12 cellular contexts compared by ENCODE assay signal in the genomic region with DNA sequence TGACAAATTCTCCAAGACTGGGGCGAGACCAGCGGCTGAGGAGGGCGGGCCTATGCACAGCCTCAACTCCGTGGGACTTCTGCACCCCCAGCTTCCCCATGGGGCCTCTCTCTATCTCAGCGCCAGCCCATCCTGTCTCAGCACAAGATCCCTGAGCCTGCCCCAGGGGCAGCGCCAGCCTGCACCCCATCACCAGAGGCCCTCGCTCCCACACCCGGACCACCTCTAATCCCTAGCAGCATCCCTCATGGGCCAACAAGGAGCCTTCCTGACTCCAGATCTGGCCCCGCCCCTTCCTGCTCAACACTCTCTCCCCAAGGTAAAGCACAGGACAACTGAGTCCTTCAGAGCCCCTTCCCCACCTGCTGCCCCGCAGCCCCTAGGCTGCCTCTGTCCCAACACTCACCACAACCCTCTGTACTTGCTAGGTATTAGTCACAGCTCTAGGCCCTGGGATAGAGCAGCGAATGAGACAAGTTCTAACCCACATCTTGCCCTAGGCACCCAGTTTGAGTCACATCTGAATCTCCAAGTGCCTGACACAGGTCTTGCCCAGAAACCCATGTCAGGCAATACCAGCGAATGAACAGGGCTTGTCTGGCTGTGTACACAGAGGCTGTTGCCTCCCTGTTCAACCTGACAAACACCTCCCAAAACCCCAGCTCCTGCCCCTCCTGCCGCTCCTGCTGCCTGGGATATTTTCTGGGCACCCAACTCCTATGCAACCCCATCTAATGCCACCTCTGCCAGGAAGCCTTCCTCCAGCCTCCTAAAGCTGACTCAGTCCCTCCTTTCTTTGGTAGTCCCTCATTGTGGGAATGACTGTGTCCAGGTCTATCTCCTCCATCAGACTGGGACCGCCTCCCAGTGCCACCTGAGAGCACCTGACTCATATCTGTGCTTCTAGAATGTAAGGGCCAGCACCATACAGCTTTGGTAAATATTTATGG. TPM values are rescaled to one million over a fixed set of nuclear protein-coding genes. Genes with fewer than 3 reads are reported as not detected.
DNase-seq lines count a peak whose midpoint lies in the region; ATAC-seq and TF ChIP-seq lines count a peak whose summit lies in the region.
"Had no signal": no experiment of that assay in that cellular context is flagged by ENCODE, and none has a peak within 500 bp of the region (broad histone marks: within the 10 kb centered on the region; RNA-seq: fewer than 3 reads in every experiment).

No MANE protein-coding gene starts in this region.

- H3K4me1 Mint-ChIP-seq in activated naive CD8-positive, alpha-beta T cell treated with anti-CD3 and anti-CD28 coated beads, Interleukin-2, amount 10 ng/mL, durations not matched to agents 7 days and 5 days, result peaks cover 4% of the 10 kb centered on the region
- peaks cover 8% of the 10 kb centered on the region for H3K4me1 Mint-ChIP-seq in activated naive CD8-positive, alpha-beta T cell treated with anti-CD3 and anti-CD28 coated beads for 36 hours
- H3K4me1 Mint-ChIP-seq in endothelial cell (ENCODE audit: unreplicated experiment), result peaks cover 5% of the 10 kb centered on the region

- no peak for TF ChIP-seq CTCF in endothelial cell (IDR thresholded peaks at IDR 0.05; ENCODE audit: unreplicated experiment)

- H3K9me3 Mint-ChIP-seq in activated naive CD8-positive, alpha-beta T cell treated with anti-CD3 and anti-CD28 coated beads, Interleukin-2, amount 10 ng/mL, durations not matched to agents 7 days and 5 days, result no peaks in the 10 kb centered on the region
- no peaks in the 10 kb centered on the region for H3K9me3 Mint-ChIP-seq in activated naive CD8-positive, alpha-beta T cell treated with anti-CD3 and anti-CD28 coated beads for 36 hours
- no peaks in the 10 kb centered on the region for H3K9me3 Mint-ChIP-seq in endothelial cell (ENCODE audit: unreplicated experiment)
- H3K9me3 Mint-ChIP-seq: naive thymus-derived CD4-positive, alpha-beta T cell had no signal

- peak; percentile 38 for ATAC-seq in activated naive CD8-positive, alpha-beta T cell treated with anti-CD3 and anti-CD28 coated beads, Interleukin-2, amount 10 ng/mL, durations not matched to agents 7 days and 5 days (ENCODE audit: low read depth)
- peak; percentile 93 for ATAC-seq in stimulated activated naive CD8-positive, alpha-beta T cell treated with anti-CD3 and anti-CD28 coated beads, Interleukin-15, Interleukin-2, amounts not matched to agents 100 U/mL and 50 U/mL, for 24 hours
- ATAC-seq: naive thymus-derived CD4-positive, alpha-beta T cell had no signal

- POLR2A ChIA-PET in activated naive CD8-positive, alpha-beta T cell treated with anti-CD3 and anti-CD28 coated beads, Interleukin-2, amount 10 ng/mL, durations not matched to agents 7 days and 5 days (lab: Charles Lee), result interaction anchor here (1.6 kb wide), 1 partner anchor 167 kb away, joined by 3 read pairs; no protein-coding TSS in a partner anchor

- no peaks in the 10 kb centered on the region for H3K27me3 Mint-ChIP-seq in activated naive CD8-positive, alpha-beta T cell treated with anti-CD3 and anti-CD28 coated beads, Interleukin-2, amount 10 ng/mL, durations not matched to agents 7 days and 5 days
- H3K27me3 Mint-ChIP-seq in activated naive CD8-positive, alpha-beta T cell treated with anti-CD3 and anti-CD28 coated beads for 36 hours, result no peaks in the 10 kb centered on the region
- peaks cover 5% of the 10 kb centered on the region for H3K27me3 Mint-ChIP-seq in endothelial cell (ENCODE audit: unreplicated experiment)
- H3K27me3 Mint-ChIP-seq: activated naive CD8-positive, alpha-beta T cell; naive thymus-derived CD4-positive, alpha-beta T cell had no signal

- peak overlapping the region; percentile 91 for H3K27ac ChIP-seq in epithelial cell of prostate
- H3K27ac ChIP-seq: tibial artery had no signal

- no peaks in the 10 kb centered on the region for H3K36me3 Mint-ChIP-seq in activated naive CD8-positive, alpha-beta T cell treated with anti-CD3 and anti-CD28 coated beads, Interleukin-2, amount 10 ng/mL, durations not matched to agents 7 days and 5 days
- no peaks in the 10 kb centered on the region for H3K36me3 Mint-ChIP-seq in activated naive CD8-positive, alpha-beta T cell treated with anti-CD3 and anti-CD28 coated beads for 36 hours
- H3K36me3 Mint-ChIP-seq in endothelial cell (ENCODE audit: low read depth, unreplicated experiment), result peaks cover 15% of the 10 kb centered on the region
- H3K36me3 Mint-ChIP-seq: activated naive CD8-positive, alpha-beta T cell had no signal

- intact Hi-C loops in posterior vena cava (cut with DNase I), result no loop called here

- H3K27ac Mint-ChIP-seq in activated naive CD8-positive, alpha-beta T cell treated with anti-CD3 and anti-CD28 coated beads, Interleukin-2, amount 10 ng/mL, durations not matched to agents 7 days and 5 days, result no peak overlapping the region
- H3K27ac Mint-ChIP-seq in activated naive CD8-positive, alpha-beta T cell treated with anti-CD3 and anti-CD28 coated beads for 36 hours, result no peak overlapping the region
- no peak overlapping the region for H3K27ac Mint-ChIP-seq in endothelial cell (ENCODE audit: unreplicated experiment)
- H3K27ac Mint-ChIP-seq: activated naive CD8-positive, alpha-beta T cell had no signal

- H3K4me3 Mint-ChIP-seq in activated naive CD8-positive, alpha-beta T cell treated with anti-CD3 and anti-CD28 coated beads, Interleukin-2, amount 10 ng/mL, durations not matched to agents 7 days and 5 days, result no peak overlapping the region
- no peak overlapping the region for H3K4me3 Mint-ChIP-seq in activated naive CD8-positive, alpha-beta T cell treated with anti-CD3 and anti-CD28 coated beads for 36 hours
- H3K4me3 Mint-ChIP-seq in endothelial cell (ENCODE audit: unreplicated experiment), result no peak overlapping the region
- H3K4me3 Mint-ChIP-seq: activated naive CD8-positive, alpha-beta T cell; naive thymus-derived CD4-positive, alpha-beta T cell had no signal

- DNase-seq in activated naive CD8-positive, alpha-beta T cell treated with anti-CD3 and anti-CD28 coated beads, Interleukin-2, amount 10 ng/mL, durations not matched to agents 7 days and 5 days, result no peak
- DNase-seq in activated naive CD8-positive, alpha-beta T cell treated with anti-CD3 and anti-CD28 coated beads for 36 hours, result no peak
- DNase-seq in NCI-H69 (lab: John Stamatoyannopoulos, UW) (peak; percentile 77), epithelial cell of prostate (ENCODE audit: low read depth, low spot score) (peak; percentile 99), endothelial cell (ENCODE audit: low spot score) (no peak), kidney glomerular epithelial cell (lab: John Stamatoyannopoulos, UW) (no peak), posterior vena cava (ENCODE audit: low spot score) (no peak)
- peak; percentile 32 for DNase-seq in stimulated activated naive CD8-positive, alpha-beta T cell treated with anti-CD3 and anti-CD28 coated beads, Interleukin-15, Interleukin-2, amounts not matched to agents 100 U/mL and 50 U/mL, for 24 hours
- DNase-seq: effector CD4-positive, alpha-beta T cell; naive thymus-derived CD4-positive, alpha-beta T cell; tibial artery had no signal

RNA-seq across cellular contexts. Expression of gene GRIK5, which starts 18.6 kb away (rescaled TPM):
- total RNA-seq in activated naive CD8-positive, alpha-beta T cell treated with anti-CD3 and anti-CD28 coated beads, Interleukin-2, amount 10 ng/mL, durations not matched to agents 7 days and 5 days, result under 1 TPM; 0.44 to 0.79 TPM
- total RNA-seq in activated naive CD8-positive, alpha-beta T cell treated with anti-CD3 and anti-CD28 coated beads for 36 hours, result under 1 TPM; 0.58 to 0.74 TPM
- total RNA-seq in endothelial cell (ENCODE audit: unreplicated experiment) (18.4 TPM), posterior vena cava (10 to 100 TPM; 11.3 to 13.4 TPM)

RNA-seq across cellular contexts. Expression of gene ZNF574, which starts 24.5 kb away (rescaled TPM):
- 10 to 100 TPM; 17.6 to 18.9 TPM for total RNA-seq in activated naive CD8-positive, alpha-beta T cell treated with anti-CD3 and anti-CD28 coated beads, Interleukin-2, amount 10 ng/mL, durations not matched to agents 7 days and 5 days
- 10 to 100 TPM; 15.5 to 16.0 TPM for total RNA-seq in activated naive CD8-positive, alpha-beta T cell treated with anti-CD3 and anti-CD28 coated beads for 36 hours
- total RNA-seq in endothelial cell (ENCODE audit: unreplicated experiment), result 19.7 TPM
- 1 to 10 TPM; 7.6 to 9.1 TPM for total RNA-seq in posterior vena cava

RNA-seq across cellular contexts. Expression of gene ATP1A3, which starts 57.4 kb away (rescaled TPM):
- total RNA-seq in activated naive CD8-positive, alpha-beta T cell treated with anti-CD3 and anti-CD28 coated beads, Interleukin-2, amount 10 ng/mL, durations not matched to agents 7 days and 5 days, result 1 to 10 TPM; 4.5 to 7.1 TPM
- 1 to 10 TPM; 4.3 to 4.8 TPM for total RNA-seq in activated naive CD8-positive, alpha-beta T cell treated with anti-CD3 and anti-CD28 coated beads for 36 hours
- total RNA-seq in endothelial cell (ENCODE audit: unreplicated experiment) (not detected), posterior vena cava (under 1 TPM in 1 of 2 donors, not detected in 1; 0.19 TPM)

Comparison
In these comparisons a context has a peak if more than half of its experiments do, and no peak if none do; other contexts are left out.
1. DNase-seq: peak in NCI-H69 (single experiment), epithelial cell of prostate (single experiment) and stimulated activated naive CD8-positive, alpha-beta T cell treated with anti-CD3 and anti-CD28 coated beads, Interleukin-15, Interleukin-2, amounts not matched to agents 100 U/mL and 50 U/mL, for 24 hours (single experiment); none in activated naive CD8-positive, alpha-beta T cell treated with anti-CD3 and anti-CD28 coated beads, Interleukin-2, amount 10 ng/mL, durations not matched to agents 7 days and 5 days (single experiment), activated naive CD8-positive, alpha-beta T cell treated with anti-CD3 and anti-CD28 coated beads for 36 hours (single experiment), endothelial cell (single experiment), kidney glomerular epithelial cell (single experiment) and posterior vena cava (single experiment).
2. RNA of gene GRIK5, which starts 18.6 kb away (total RNA-seq): 18.4 TPM in endothelial cell (single experiment) and 11.3 to 13.4 TPM in posterior vena cava; 0.44 to 0.79 TPM in activated naive CD8-positive, alpha-beta T cell treated with anti-CD3 and anti-CD28 coated beads, Interleukin-2, amount 10 ng/mL, durations not matched to agents 7 days and 5 days and 0.58 to 0.74 TPM in activated naive CD8-positive, alpha-beta T cell treated with anti-CD3 and anti-CD28 coated beads for 36 hours; every median in the first group is over 4 times any median in the second.